ENCODE assay signal across 1 cellular context in genomic region chr10:34548466-34548865, GRCh38.
TF ChIP-seq lines count a peak whose summit lies in the region.

No MANE protein-coding gene starts in this region.

TF ChIP-seq in WTC11, 78 proteins besides CTCF, POLR2A, EP300 and RAD21:
- TF ChIP-seq PRDM15 (CRISPR knock-in tag; IDR thresholded peaks at IDR 0.05) (no peak), ZNF263 (CRISPR knock-in tag; IDR thresholded peaks at IDR 0.05; ENCODE audit: low read depth) (no peak), EMX1 (CRISPR knock-in tag; IDR thresholded peaks at IDR 0.05) (no peak), PREB (CRISPR knock-in tag; IDR thresholded peaks at IDR 0.05; ENCODE audit: borderline replicate concordance) (no peak), CREB1 (CRISPR knock-in tag; IDR thresholded peaks at IDR 0.05) (no peak), KAT7 (CRISPR knock-in tag; IDR thresholded peaks at IDR 0.05; ENCODE audit: borderline replicate concordance) (no peak), TEAD4 (CRISPR knock-in tag; IDR thresholded peaks at IDR 0.05) (no peak), MXD4 (CRISPR knock-in tag; IDR thresholded peaks at IDR 0.05; ENCODE audit: borderline replicate concordance) (no peak), ZNF317 (CRISPR knock-in tag; IDR thresholded peaks at IDR 0.05; ENCODE audit: borderline replicate concordance, low read depth) (no peak), NFYB (CRISPR knock-in tag; conservative IDR thresholded peaks at IDR 0.05; ENCODE audit: low read depth) (no peak), RORB (CRISPR knock-in tag; IDR thresholded peaks at IDR 0.05) (no peak), SOX15 (CRISPR knock-in tag; IDR thresholded peaks at IDR 0.05) (no peak), ESRRA (CRISPR knock-in tag; IDR thresholded peaks at IDR 0.05; ENCODE audit: borderline replicate concordance) (no peak), ZNF671 (CRISPR knock-in tag; IDR thresholded peaks at IDR 0.05) (no peak), USF2 (CRISPR knock-in tag; IDR thresholded peaks at IDR 0.05) (no peak), FOXP4 (CRISPR knock-in tag; IDR thresholded peaks at IDR 0.05) (no peak), OVOL2 (CRISPR knock-in tag; IDR thresholded peaks at IDR 0.05; ENCODE audit: borderline replicate concordance) (no peak), ATF1 (CRISPR knock-in tag; IDR thresholded peaks at IDR 0.05) (no peak), SMAD3 (CRISPR knock-in tag; IDR thresholded peaks at IDR 0.05; ENCODE audit: borderline replicate concordance) (no peak)
